10 cellular contexts compared by ENCODE assay signal in genomic region chr1:48039088-48040049, GRCh38. TPM values are rescaled to one million over a fixed set of nuclear protein-coding genes. Genes with fewer than 3 reads are reported as not detected.
DNase-seq lines count a peak whose midpoint lies in the region; ATAC-seq and TF ChIP-seq lines count a peak whose summit lies in the region.
"Had no signal": no experiment of that assay in that cellular context is flagged by ENCODE, and none has a peak within 500 bp of the region (broad histone marks: within the 10 kb centered on the region; RNA-seq: fewer than 3 reads in every experiment).

No MANE protein-coding gene starts in this region.

- H3K4me3 ChIP-seq in mucosa of descending colon = no peak overlapping the region

- H3K9me3 ChIP-seq in mucosa of descending colon = no peaks in the 10 kb centered on the region

- TF ChIP-seq CTCF in mucosa of descending colon (IDR thresholded peaks at IDR 0.05) = no peak

- no peaks in the 10 kb centered on the region for H3K4me1 ChIP-seq in mucosa of descending colon (ENCODE audit: low read depth)

- intact Hi-C loops in mucosa of descending colon (cut with DNase I, micrococcal nuclease) = no loop called here

- no peaks in the 10 kb centered on the region for H3K36me3 ChIP-seq in mucosa of descending colon (ENCODE audit: low read depth)

- ATAC-seq in GM18511 (IDR thresholded peaks at IDR 0.05; ENCODE audit: unreplicated experiment) = peak; percentile 67
- peak; percentile 75 for ATAC-seq in HG02610 (IDR thresholded peaks at IDR 0.05; ENCODE audit: unreplicated experiment)
- ATAC-seq in mucosa of descending colon = peak; percentile 47

- peak; percentile 72 for DNase-seq in SW480 (ENCODE audit: low spot score)
- no peak for DNase-seq in mucosa of descending colon
- no peak for DNase-seq in CD1c-positive myeloid dendritic cell (ENCODE audit: extremely low spot score)
- DNase-seq in GDM1 (lab: John Stamatoyannopoulos, UW) = no peak
- DNase-seq in A172 (ENCODE audit: low spot score) = no peak
- no peak for DNase-seq in NCI-H524 (lab: John Stamatoyannopoulos, UW)
- DNase-seq: NCI-H1436 had no signal

RNA-seq across cellular contexts. Expression of gene TRABD2B, which starts 42.2 kb away (rescaled TPM):
- 1 to 10 TPM in 2 of 3 donors, under 1 TPM in 1; 0.35 to 2.0 (median 2.0) TPM for total RNA-seq in mucosa of descending colon
- 0.26 and 2.0 TPM in 2 replicates for total RNA-seq in A172 (2014; rRNA removed; shearing (Covaris generic))
- total RNA-seq: mononuclear cell had no signal
